Comparison of ENCODE assay signal across 13 cellular contexts in the genomic region with DNA sequence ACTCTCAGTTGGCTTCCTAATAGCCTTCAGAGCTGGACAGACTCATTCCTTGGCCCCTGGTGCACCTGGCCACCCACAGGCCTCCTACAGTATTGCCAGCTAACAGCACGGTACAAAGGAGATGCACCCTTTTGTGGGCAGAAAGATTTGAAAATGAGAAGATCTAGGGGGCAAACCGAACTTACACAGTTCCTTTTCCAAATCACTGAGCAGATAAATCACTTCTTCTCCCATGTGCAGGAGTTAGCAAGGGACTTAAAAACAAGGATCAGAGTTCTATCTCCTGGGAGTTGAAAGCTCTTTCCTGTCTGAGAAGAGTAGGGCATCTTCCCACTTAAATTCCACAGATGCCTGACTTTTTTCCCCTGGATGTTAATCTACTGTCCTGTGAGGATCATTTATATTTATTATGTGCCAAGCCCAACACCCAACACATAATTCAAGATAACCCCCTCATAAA.
DNase-seq lines count a peak whose midpoint lies in the region; ATAC-seq and TF ChIP-seq lines count a peak whose summit lies in the region.
"Had no signal": no experiment of that assay in that cellular context is flagged by ENCODE, and none has a peak within 500 bp of the region (broad histone marks: within the 10 kb centered on the region; RNA-seq: fewer than 3 reads in every experiment).

No MANE protein-coding gene starts in this region.

- TF ChIP-seq CTCF in HFF-Myc (IDR thresholded peaks at IDR 0.05; ENCODE audit: low read depth, low read length, missing control alignments) (peak; percentile 44), astrocyte of the spinal cord (IDR thresholded peaks at IDR 0.05; ENCODE audit: low read depth, low read length) (peak; percentile 32), lower lobe of right lung (IDR thresholded peaks at IDR 0.05) (no peak), body of pancreas (IDR thresholded peaks at IDR 0.05) (peak in 2 of 7 experiments; percentile 8 to 12)

- TF ChIP-seq POLR2A in body of pancreas (IDR thresholded peaks at IDR 0.05), result no peak

- H2AFZ ChIP-seq in ACC112 (ENCODE audit: low read length, unreplicated experiment), result peak overlapping the region; percentile 96

- H3K27ac ChIP-seq in ACC112 (ENCODE audit: low read depth, low read length) (peak overlapping the region; percentile 94), lower lobe of right lung (no peak overlapping the region), body of pancreas (no peak overlapping the region)
- H3K27ac ChIP-seq: adrenal gland, neutrophil had no signal

- H3K36me3 ChIP-seq in ACC112 (ENCODE audit: insufficient read depth, low read length), result no peaks in the 10 kb centered on the region
- no peaks in the 10 kb centered on the region for H3K36me3 ChIP-seq in lower lobe of right lung
- no peaks in the 10 kb centered on the region for H3K36me3 ChIP-seq in body of pancreas (replicated peaks in 1 of 2; ENCODE audit: insufficient read depth in 1 of 2, low read depth in 2 of 2)
- H3K36me3 ChIP-seq: adrenal gland, neutrophil had no signal

- intact Hi-C loops in lower lobe of right lung (cut with DNase I), result no loop called here
- intact Hi-C loops in body of pancreas (cut with DNase I), result no loop called here

- H3K79me2 ChIP-seq in ACC112 (ENCODE audit: control insufficient read depth, insufficient read depth, low read length, unreplicated experiment), result no peaks in the 10 kb centered on the region

- H3K9me3 ChIP-seq in lower lobe of right lung (no peaks in the 10 kb centered on the region), body of pancreas (no peaks in the 10 kb centered on the region)
- H3K9me3 ChIP-seq: adrenal gland, neutrophil had no signal

- peak overlapping the region; percentile 65 for H3K4me3 ChIP-seq in ACC112 (ENCODE audit: low read depth, low read length)
- no peak overlapping the region for H3K4me3 ChIP-seq in HFF-Myc (replicated peaks; ENCODE audit: low read depth, low read length)
- no peak overlapping the region for H3K4me3 ChIP-seq in astrocyte of the spinal cord (ENCODE audit: low read depth, low read length)
- no peak overlapping the region for H3K4me3 ChIP-seq in lower lobe of right lung
- no peak overlapping the region for H3K4me3 ChIP-seq in body of pancreas
- H3K4me3 ChIP-seq: adrenal gland had no signal

- in situ Hi-C loops in astrocyte of the spinal cord (cut with HindIII; ENCODE audit: low sequenced_read_pairs), result no loop called here

- H3K27me3 ChIP-seq in ACC112 (ENCODE audit: insufficient read depth, low read length), result no peaks in the 10 kb centered on the region
- peaks cover 4% of the 10 kb centered on the region for H3K27me3 ChIP-seq in lower lobe of right lung (ENCODE audit: low read depth)
- no peaks in the 10 kb centered on the region for H3K27me3 ChIP-seq in body of pancreas
- H3K27me3 ChIP-seq: adrenal gland, neutrophil had no signal

- H3K4me1 ChIP-seq in ACC112 (ENCODE audit: control insufficient read depth, insufficient read depth, low read length, unreplicated experiment) (peaks cover 23% of the 10 kb centered on the region), lower lobe of right lung (no peaks in the 10 kb centered on the region), body of pancreas (peaks cover 4% of the 10 kb centered on the region)
- H3K4me1 ChIP-seq: adrenal gland had no signal

- DNase-seq in HFF-Myc (ENCODE audit: extremely low read depth, low read depth) (no peak), astrocyte of the spinal cord (ENCODE audit: low read depth, low spot score) (no peak), kidney tubule cell (ENCODE audit: low spot score) (peak; percentile 38), T-helper 2 cell (no peak), lower lobe of right lung (no peak), body of pancreas (no peak)
- DNase-seq: adrenal gland; NCI-H146; stimulated activated CD4-positive, alpha-beta T cell treated with anti-CD3 and anti-CD28 coated beads, Interleukin-2, amount 100 ng/mL, for 48 hours; T1000 had no signal

- WGBS in body of pancreas, 2 donors, result 20 to 27% methylated on average over 2 of the region's 2 CpGs

- no peak for ATAC-seq in lower lobe of right lung
- ATAC-seq in body of pancreas, result no peak
- no peak for ATAC-seq in GM21619 (IDR thresholded peaks at IDR 0.05; ENCODE audit: unreplicated experiment)
